11 cellular contexts compared by ENCODE assay signal in the genomic region with DNA sequence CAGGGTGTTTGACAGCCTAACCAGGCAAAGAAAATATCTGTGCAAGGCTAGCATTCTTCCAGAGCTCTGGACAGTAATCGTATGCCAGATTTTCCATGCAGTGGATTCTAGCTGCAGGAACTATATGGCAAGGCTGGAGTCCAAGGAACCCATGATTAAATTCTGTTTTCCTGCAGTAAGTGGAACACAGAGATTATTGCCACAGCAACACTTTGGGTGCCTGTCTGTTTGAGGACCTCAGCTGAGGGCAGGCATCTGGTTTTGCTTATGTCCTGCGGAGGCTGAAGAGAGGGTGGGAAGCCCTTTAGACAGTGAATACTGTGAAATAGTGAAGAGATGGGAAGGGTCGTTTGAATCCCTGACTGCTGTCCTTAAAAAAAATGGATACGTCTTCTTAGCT.
DNase-seq lines count a peak whose midpoint lies in the region; ATAC-seq and TF ChIP-seq lines count a peak whose summit lies in the region.
"Had no signal": no experiment of that assay in that cellular context is flagged by ENCODE, and none has a peak within 500 bp of the region (broad histone marks: within the 10 kb centered on the region; RNA-seq: fewer than 3 reads in every experiment).

No MANE protein-coding gene starts in this region.

- peak overlapping the region in 5 of 8 donors; percentile 15 to 90 (median 65) for H3K27ac ChIP-seq in spleen
- no peak overlapping the region for H3K27ac ChIP-seq in psoas muscle
- H3K27ac ChIP-seq: right lobe of liver had no signal

- H3K27me3 ChIP-seq in spleen (replicated peaks in 1 of 7) (no peaks in the 10 kb centered on the region), psoas muscle (ENCODE audit: insufficient read depth in 3 of 3, low read length in 2 of 3) (peaks cover 0 to 5% (median 0%) of the 10 kb centered on the region in 3 donors)
- H3K27me3 ChIP-seq: right lobe of liver, transverse colon had no signal

- no peak for TF ChIP-seq POLR2A in spleen (IDR thresholded peaks at IDR 0.05)

- ATAC-seq in T-helper 17 cell, result no peak
- ATAC-seq in HG02763 (IDR thresholded peaks at IDR 0.05; ENCODE audit: unreplicated experiment), result no peak
- ATAC-seq in psoas muscle, result no peak

- peaks cover 55% of the 10 kb centered on the region for H3K36me3 Mint-ChIP-seq in activated CD4-positive, alpha-beta T cell treated with anti-CD3 and anti-CD28 coated beads, Interleukin-2, amount 10 ng/mL, durations not matched to agents 7 days and 5 days (ENCODE audit: low read depth)
- no peaks in the 10 kb centered on the region for H3K36me3 Mint-ChIP-seq in T-helper 17 cell (ENCODE audit: low read depth)

- H3K9me3 Mint-ChIP-seq in activated CD4-positive, alpha-beta T cell treated with anti-CD3 and anti-CD28 coated beads, Interleukin-2, amount 10 ng/mL, durations not matched to agents 7 days and 5 days, result no peaks in the 10 kb centered on the region

- CTCF ChIA-PET in activated CD4-positive, alpha-beta T cell treated with anti-CD3 and anti-CD28 coated beads, Interleukin-2, amount 10 ng/mL, durations not matched to agents 7 days and 5 days (lab: Charles Lee), result no interaction called here

- H3K4me3 ChIP-seq in fibroblast of pulmonary artery (replicated peaks; ENCODE audit: low read depth, low read length), result no peak overlapping the region
- H3K4me3 ChIP-seq in spleen, result peak overlapping the region in 1 of 8 donors; percentile 28
- no peak overlapping the region for H3K4me3 ChIP-seq in psoas muscle
- H3K4me3 ChIP-seq: right lobe of liver, transverse colon had no signal

- WGBS in spleen, 5 donors, result 66 to 76% (median 74%) methylated on average over 4 of the region's 4 CpGs
- 74 to 79% (median 77%) methylated on average over 4 of the region's 4 CpGs for WGBS in psoas muscle, 3 donors

- peaks cover 4 to 80% (median 20%) of the 10 kb centered on the region in 6 donors for H3K4me1 ChIP-seq in spleen
- peaks cover 6% of the 10 kb centered on the region for H3K4me1 ChIP-seq in psoas muscle
- H3K4me1 ChIP-seq: right lobe of liver had no signal

- no peak for DNase-seq in activated CD4-positive, alpha-beta T cell treated with anti-CD3 and anti-CD28 coated beads, Interleukin-2, amount 10 ng/mL, durations not matched to agents 7 days and 5 days
- DNase-seq in activated CD4-positive, alpha-beta T cell treated with anti-CD3 and anti-CD28 coated beads, Interleukin-2, amount 50 U/mL, for 48 hours, result no peak
- DNase-seq in T-helper 17 cell (no peak), fibroblast of pulmonary artery (ENCODE audit: low read depth) (peak; percentile 53), spleen (no peak), psoas muscle (no peak)
- DNase-seq in stimulated activated CD4-positive, alpha-beta T cell treated with anti-CD3 and anti-CD28 coated beads, Interleukin-1b, Interleukin-23, amount 100 ng/mL, for 48 hours, result no peak
- DNase-seq: activated CD4-positive, CD25-positive, alpha-beta regulatory T cell treated with anti-CD3 and anti-CD28 coated beads, Interleukin-2, amount 50 U/mL, for 72 hours; right lobe of liver; transverse colon had no signal

- no peaks in the 10 kb centered on the region for H3K27me3 Mint-ChIP-seq in activated CD4-positive, alpha-beta T cell treated with anti-CD3 and anti-CD28 coated beads, Interleukin-2, amount 10 ng/mL, durations not matched to agents 7 days and 5 days
- H3K27me3 Mint-ChIP-seq in T-helper 17 cell, result no peaks in the 10 kb centered on the region

- peak overlapping the region; percentile 93 for H3K27ac Mint-ChIP-seq in activated CD4-positive, alpha-beta T cell treated with anti-CD3 and anti-CD28 coated beads, Interleukin-2, amount 10 ng/mL, durations not matched to agents 7 days and 5 days
- peak overlapping the region; percentile 24 for H3K27ac Mint-ChIP-seq in T-helper 17 cell

- POLR2A ChIA-PET in activated CD4-positive, alpha-beta T cell treated with anti-CD3 and anti-CD28 coated beads, Interleukin-2, amount 10 ng/mL, durations not matched to agents 7 days and 5 days (lab: Charles Lee), result interaction anchor here (0.6 kb wide), 1 partner anchor 363 kb away, joined by 12 read pairs; no protein-coding TSS in a partner anchor

- H3K4me3 Mint-ChIP-seq in activated CD4-positive, alpha-beta T cell treated with anti-CD3 and anti-CD28 coated beads, Interleukin-2, amount 10 ng/mL, durations not matched to agents 7 days and 5 days, result peak overlapping the region; percentile 85
- peak overlapping the region; percentile 75 for H3K4me3 Mint-ChIP-seq in T-helper 17 cell

- H3K36me3 ChIP-seq in spleen (no peaks in the 10 kb centered on the region), psoas muscle (ENCODE audit: insufficient read depth in 1 of 2, low read depth in 1 of 2) (no peaks in the 10 kb centered on the region)
- H3K36me3 ChIP-seq: right lobe of liver, transverse colon had no signal

- H3K4me1 Mint-ChIP-seq in activated CD4-positive, alpha-beta T cell treated with anti-CD3 and anti-CD28 coated beads, Interleukin-2, amount 10 ng/mL, durations not matched to agents 7 days and 5 days, result peaks cover 7% of the 10 kb centered on the region
- H3K4me1 Mint-ChIP-seq in T-helper 17 cell, result no peaks in the 10 kb centered on the region

- TF ChIP-seq CTCF in fibroblast of pulmonary artery (IDR thresholded peaks at IDR 0.05; ENCODE audit: low read length, missing control alignments) (no peak), spleen (IDR thresholded peaks at IDR 0.05 in 8 of 11, conservative IDR thresholded peaks at IDR 0.05 in 3 of 11) (no peak), psoas muscle (IDR thresholded peaks at IDR 0.05) (no peak)

- no peaks in the 10 kb centered on the region for H3K9me3 ChIP-seq in T-helper 17 cell (ENCODE audit: control insufficient read depth, low read length, poor library complexity, severe bottlenecking)
- no peaks in the 10 kb centered on the region for H3K9me3 ChIP-seq in spleen
- H3K9me3 ChIP-seq in psoas muscle, result no peaks in the 10 kb centered on the region
- H3K9me3 ChIP-seq: right lobe of liver, transverse colon had no signal

- intact Hi-C loops in spleen (cut with DNase I; ENCODE audit: low total_unique reads) (no loop called here), psoas muscle (cut with DNase I) (no loop called here)
